ENCODE assay signal across 8 cellular contexts in genomic region chr9:128420651-128421473, GRCh38. TPM values are rescaled to one million over a fixed set of nuclear protein-coding genes. Genes with fewer than 3 reads are reported as not detected.
DNase-seq lines count a peak whose midpoint lies in the region; ATAC-seq and TF ChIP-seq lines count a peak whose summit lies in the region.

Gene CERCAM (plus strand): TSS chr9:128420857. CDS start chr9:128420878, 21 bp downstream.

- in situ Hi-C loops in G401 (cut with HindIII; ENCODE audit: low sequenced_read_pairs) (no loop called here), KBM-7 (cut with MboI; ENCODE audit: low pct_unique_long_range_greater_than_20kb, low sequenced_read_pairs) (no loop called here)

- H3K4me3 Mint-ChIP-seq in activated CD4-positive, alpha-beta T cell treated with anti-CD3 and anti-CD28 coated beads for 36 hours, result peak within 1 kb of the TSS; percentile 59

- no peaks in the 10 kb centered on the region for H3K9me3 Mint-ChIP-seq in activated CD4-positive, alpha-beta T cell treated with anti-CD3 and anti-CD28 coated beads for 36 hours (ENCODE audit: low read depth)

- no peak within 1 kb of the TSS for H3K27ac Mint-ChIP-seq in activated CD4-positive, alpha-beta T cell treated with anti-CD3 and anti-CD28 coated beads for 36 hours

- POLR2A ChIA-PET in activated CD4-positive, alpha-beta T cell treated with anti-CD3 and anti-CD28 coated beads for 36 hours (lab: Charles Lee), result interaction anchor here (0.5 to 1.1 kb wide), 2 partner anchors 59 to 1076 kb away, joined by 3 read pairs; no protein-coding TSS in a partner anchor

- DNase-seq in G401 (ENCODE audit: low spot score) (peak; percentile 57), KBM-7 (peak; percentile 59), dermis microvascular lymphatic vessel endothelial cell (ENCODE audit: low read depth in 2 of 2) (peak in 1 of 2 donors; percentile 58), middle frontal gyrus (ENCODE audit: extremely low spot score, low spot score) (no peak)
- DNase-seq in activated CD4-positive, alpha-beta T cell treated with anti-CD3 and anti-CD28 coated beads for 36 hours, result peak; percentile 54
- DNase-seq in stimulated activated CD4-positive, alpha-beta T cell treated with anti-CD3 and anti-CD28 coated beads, TNF-alpha, amount 100 ng/mL, for 4 hours (ENCODE audit: low read depth in 3 of 3), result peak; percentile 14 to 38 (median 28)

- TF ChIP-seq RAD21 in liver (IDR thresholded peaks at IDR 0.05), result no peak

- CTCF ChIA-PET in activated CD4-positive, alpha-beta T cell treated with anti-CD3 and anti-CD28 coated beads for 36 hours (lab: Charles Lee), result interaction anchor here (0.6 to 3.4 kb wide), 9 partner anchors 9 to 502 kb away, joined by 3 to 15 read pairs (median 3); partner anchors contain the start of gene URM1

- peaks cover 20% of the 10 kb centered on the region for H3K27me3 Mint-ChIP-seq in activated CD4-positive, alpha-beta T cell treated with anti-CD3 and anti-CD28 coated beads for 36 hours

- intact Hi-C loops in activated CD4-positive, alpha-beta T cell treated with anti-CD3 and anti-CD28 coated beads for 36 hours (cut with DNase I, micrococcal nuclease), result loop anchor here in 1 of 2 experiments (1.0 to 2.0 kb wide), 4 partner anchors 35 to 303 kb away; partner anchors contain the start of genes ODF2, URM1 and ZDHHC12

- H3K4me1 Mint-ChIP-seq in activated CD4-positive, alpha-beta T cell treated with anti-CD3 and anti-CD28 coated beads for 36 hours, result peaks cover 10% of the 10 kb centered on the region

- 4% methylated on average over 59 of the region's 59 CpGs for WGBS in liver

- no peaks in the 10 kb centered on the region for H3K9me3 ChIP-seq in liver (ENCODE audit: control insufficient read depth in 4 of 4, low read length in 3 of 4)

- H3K4me3 ChIP-seq in liver (ENCODE audit: low read depth in 1 of 3, low read length in 3 of 3), result peak within 1 kb of the TSS; percentile 46 to 91 (median 69)

- peaks cover 0 to 6% (median 2%) of the 10 kb centered on the region in 4 donors for H3K27me3 ChIP-seq in liver (ENCODE audit: control insufficient read depth in 4 of 4, insufficient read depth in 4 of 4, low read length in 3 of 4)

- no peak within 1 kb of the TSS for H3K9ac ChIP-seq in liver (ENCODE audit: low read depth in 1 of 2, low read length in 2 of 2)

- no peak within 1 kb of the TSS for H3K27ac ChIP-seq in liver (ENCODE audit: low read depth in 1 of 2, low read length in 2 of 2)

- no peaks in the 10 kb centered on the region for H3K36me3 Mint-ChIP-seq in activated CD4-positive, alpha-beta T cell treated with anti-CD3 and anti-CD28 coated beads for 36 hours (ENCODE audit: low read depth)

- H3K4me1 ChIP-seq in liver (ENCODE audit: control insufficient read depth in 4 of 4, insufficient read depth in 4 of 4, low read length in 3 of 4), result peaks cover 2 to 23% (median 12%) of the 10 kb centered on the region in 4 donors

- H3K36me3 ChIP-seq in liver (ENCODE audit: control insufficient read depth in 4 of 4, insufficient read depth in 3 of 4, low read depth in 1 of 4, low read length in 3 of 4), result no peaks in the 10 kb centered on the region

- ATAC-seq in GM21619 (IDR thresholded peaks at IDR 0.05; ENCODE audit: unreplicated experiment), result peak; percentile 64
- peak; percentile 76 for ATAC-seq in activated CD4-positive, alpha-beta T cell treated with anti-CD3 and anti-CD28 coated beads for 36 hours

- TF ChIP-seq CTCF in liver (IDR thresholded peaks at IDR 0.05; ENCODE audit: low read depth, low read length, missing input control), result no peak

TF ChIP-seq in liver, 16 proteins besides CTCF, POLR2A, EP300 and RAD21:
- TF ChIP-seq SP1 (IDR thresholded peaks at IDR 0.05), result no peak
- TF ChIP-seq ZBTB33 (IDR thresholded peaks at IDR 0.05), result no peak
- no peak for TF ChIP-seq JUND (IDR thresholded peaks at IDR 0.05)
- no peak for TF ChIP-seq TAF1 (conservative IDR thresholded peaks at IDR 0.05)
- TF ChIP-seq RXRA (IDR thresholded peaks at IDR 0.05), result no peak
- no peak for TF ChIP-seq REST (IDR thresholded peaks at IDR 0.05)
- no peak for TF ChIP-seq MAX (IDR thresholded peaks at IDR 0.05)
- TF ChIP-seq YY1 (IDR thresholded peaks at IDR 0.05), result no peak
- TF ChIP-seq HNF4G (IDR thresholded peaks at IDR 0.05), result no peak
- TF ChIP-seq FOXA2 (IDR thresholded peaks at IDR 0.05), result no peak
- TF ChIP-seq EGR1 (IDR thresholded peaks at IDR 0.05; ENCODE audit: low read depth in 2 of 2), result no peak
- no peak for TF ChIP-seq FOXA1 (IDR thresholded peaks at IDR 0.05)
- TF ChIP-seq GABPA (IDR thresholded peaks at IDR 0.05 in 1 of 2, conservative IDR thresholded peaks at IDR 0.05 in 1 of 2), result no peak
- no peak for TF ChIP-seq ATF3 (IDR thresholded peaks at IDR 0.05)
- no peak for TF ChIP-seq NR2F2 (IDR thresholded peaks at IDR 0.05)
- no peak for TF ChIP-seq HNF4A (conservative IDR thresholded peaks at IDR 0.05)

RNA-seq across cellular contexts. Expression of gene CERCAM, which starts in this region (rescaled TPM):
- 10.6 and 11.9 TPM in 2 replicates for total RNA-seq in G401 (2014; rRNA removed; shearing (Covaris generic))
- under 1 TPM; 0.75 to 0.79 TPM for total RNA-seq in activated CD4-positive, alpha-beta T cell treated with anti-CD3 and anti-CD28 coated beads for 36 hours
- 17.5 and 28.2 TPM in 2 replicates for total RNA-seq in dermis microvascular lymphatic vessel endothelial cell
- 1 to 10 TPM; 1.6 to 1.9 TPM for total RNA-seq in liver
- 1 to 10 TPM; 1.1 to 2.9 TPM for polyA plus RNA-seq in liver

Comparison
In these comparisons a context has a peak if more than half of its experiments do, and no peak if none do; other contexts are left out.
1. Peak in DNase-seq and ATAC-seq in activated CD4-positive, alpha-beta T cell treated with anti-CD3 and anti-CD28 coated beads for 36 hours; RNA of the gene not detected or under 1 TPM.